1 cellular context compared by ENCODE assay signal in the genomic region with DNA sequence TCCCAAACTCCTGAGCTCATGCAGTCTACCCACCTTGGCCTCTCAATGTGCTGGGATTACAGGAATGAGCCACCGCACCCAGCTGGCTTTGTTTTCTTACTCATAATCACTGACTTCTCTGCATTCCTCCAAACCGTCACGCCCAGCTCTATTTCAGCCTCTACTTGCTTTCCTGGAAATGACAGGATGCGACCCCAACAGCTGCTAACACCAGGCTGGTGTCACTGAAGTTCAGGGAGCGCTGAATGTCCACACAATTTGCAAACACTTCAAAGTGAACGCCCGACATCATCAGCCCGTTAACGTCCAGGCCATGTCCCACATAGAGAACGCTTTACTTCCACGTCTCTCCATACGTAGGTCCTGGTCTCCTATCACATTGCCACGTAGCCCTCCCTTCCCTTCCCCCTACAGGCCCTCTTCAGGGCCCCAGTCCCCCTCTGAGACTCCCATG.
TF ChIP-seq lines count a peak whose summit lies in the region.

No MANE protein-coding gene starts in this region.

TF ChIP-seq in HepG2, 621 proteins besides CTCF, POLR2A, EP300 and RAD21 (continued from another document):
- TF ChIP-seq TEAD3 (CRISPR knock-in tag; optimal IDR thresholded peaks at IDR 0.05; ENCODE audit: borderline replicate concordance) = peak; percentile 56
- TF ChIP-seq, protein P1, sequence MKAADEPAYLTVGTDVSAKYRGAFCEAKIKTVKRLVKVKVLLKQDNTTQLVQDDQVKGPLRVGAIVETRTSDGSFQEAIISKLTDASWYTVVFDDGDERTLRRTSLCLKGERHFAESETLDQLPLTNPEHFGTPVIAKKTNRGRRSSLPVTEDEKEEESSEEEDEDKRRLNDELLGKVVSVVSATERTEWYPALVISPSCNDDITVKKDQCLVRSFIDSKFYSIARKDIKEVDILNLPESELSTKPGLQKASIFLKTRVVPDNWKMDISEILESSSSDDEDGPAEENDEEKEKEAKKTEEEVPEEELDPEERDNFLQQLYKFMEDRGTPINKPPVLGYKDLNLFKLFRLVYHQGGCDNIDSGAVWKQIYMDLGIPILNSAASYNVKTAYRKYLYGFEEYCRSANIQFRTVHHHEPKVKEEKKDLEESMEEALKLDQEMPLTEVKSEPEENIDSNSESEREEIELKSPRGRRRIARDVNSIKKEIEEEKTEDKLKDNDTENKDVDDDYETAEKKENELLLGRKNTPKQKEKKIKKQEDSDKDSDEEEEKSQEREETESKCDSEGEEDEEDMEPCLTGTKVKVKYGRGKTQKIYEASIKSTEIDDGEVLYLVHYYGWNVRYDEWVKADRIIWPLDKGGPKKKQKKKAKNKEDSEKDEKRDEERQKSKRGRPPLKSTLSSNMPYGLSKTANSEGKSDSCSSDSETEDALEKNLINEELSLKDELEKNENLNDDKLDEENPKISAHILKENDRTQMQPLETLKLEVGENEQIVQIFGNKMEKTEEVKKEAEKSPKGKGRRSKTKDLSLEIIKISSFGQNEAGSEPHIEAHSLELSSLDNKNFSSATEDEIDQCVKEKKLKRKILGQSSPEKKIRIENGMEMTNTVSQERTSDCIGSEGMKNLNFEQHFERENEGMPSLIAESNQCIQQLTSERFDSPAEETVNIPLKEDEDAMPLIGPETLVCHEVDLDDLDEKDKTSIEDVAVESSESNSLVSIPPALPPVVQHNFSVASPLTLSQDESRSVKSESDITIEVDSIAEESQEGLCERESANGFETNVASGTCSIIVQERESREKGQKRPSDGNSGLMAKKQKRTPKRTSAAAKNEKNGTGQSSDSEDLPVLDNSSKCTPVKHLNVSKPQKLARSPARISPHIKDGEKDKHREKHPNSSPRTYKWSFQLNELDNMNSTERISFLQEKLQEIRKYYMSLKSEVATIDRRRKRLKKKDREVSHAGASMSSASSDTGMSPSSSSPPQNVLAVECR (CRISPR knock-in tag; IDR thresholded peaks at IDR 0.05; ENCODE audit: borderline replicate concordance) = peak; percentile 27; the same call in 1 of the 2 replicates
- 0 out of 2 replicates have a peak, but pooled peaks have one; percentile 10 for TF ChIP-seq CEBPG (CRISPR knock-in tag; IDR thresholded peaks at IDR 0.05)
- peak; percentile 38; the same call in 1 of the 2 replicates for TF ChIP-seq IRF2 (CRISPR knock-in tag; IDR thresholded peaks at IDR 0.05)
- no peak for TF ChIP-seq JUN (CRISPR knock-in tag; IDR thresholded peaks at IDR 0.05)
- TF ChIP-seq, protein P2, sequence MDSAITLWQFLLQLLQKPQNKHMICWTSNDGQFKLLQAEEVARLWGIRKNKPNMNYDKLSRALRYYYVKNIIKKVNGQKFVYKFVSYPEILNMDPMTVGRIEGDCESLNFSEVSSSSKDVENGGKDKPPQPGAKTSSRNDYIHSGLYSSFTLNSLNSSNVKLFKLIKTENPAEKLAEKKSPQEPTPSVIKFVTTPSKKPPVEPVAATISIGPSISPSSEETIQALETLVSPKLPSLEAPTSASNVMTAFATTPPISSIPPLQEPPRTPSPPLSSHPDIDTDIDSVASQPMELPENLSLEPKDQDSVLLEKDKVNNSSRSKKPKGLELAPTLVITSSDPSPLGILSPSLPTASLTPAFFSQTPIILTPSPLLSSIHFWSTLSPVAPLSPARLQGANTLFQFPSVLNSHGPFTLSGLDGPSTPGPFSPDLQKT (CRISPR knock-in tag; IDR thresholded peaks at IDR 0.05; ENCODE audit: borderline replicate concordance) = no peak
- TF ChIP-seq ZNF260 (CRISPR knock-in tag; IDR thresholded peaks at IDR 0.05; ENCODE audit: borderline replicate concordance, low read depth) = no peak
- peak; percentile 52; the same call in 1 of the 2 replicates for TF ChIP-seq GATAD2A (CRISPR knock-in tag; IDR thresholded peaks at IDR 0.05)
- TF ChIP-seq ZFP36 (IDR thresholded peaks at IDR 0.05; ENCODE audit: borderline replicate concordance, low read depth, low read length, partially characterized antibody) = no peak
- peak; percentile 92 for TF ChIP-seq BCL6 (CRISPR knock-in tag; IDR thresholded peaks at IDR 0.05)
- TF ChIP-seq, protein P3, sequence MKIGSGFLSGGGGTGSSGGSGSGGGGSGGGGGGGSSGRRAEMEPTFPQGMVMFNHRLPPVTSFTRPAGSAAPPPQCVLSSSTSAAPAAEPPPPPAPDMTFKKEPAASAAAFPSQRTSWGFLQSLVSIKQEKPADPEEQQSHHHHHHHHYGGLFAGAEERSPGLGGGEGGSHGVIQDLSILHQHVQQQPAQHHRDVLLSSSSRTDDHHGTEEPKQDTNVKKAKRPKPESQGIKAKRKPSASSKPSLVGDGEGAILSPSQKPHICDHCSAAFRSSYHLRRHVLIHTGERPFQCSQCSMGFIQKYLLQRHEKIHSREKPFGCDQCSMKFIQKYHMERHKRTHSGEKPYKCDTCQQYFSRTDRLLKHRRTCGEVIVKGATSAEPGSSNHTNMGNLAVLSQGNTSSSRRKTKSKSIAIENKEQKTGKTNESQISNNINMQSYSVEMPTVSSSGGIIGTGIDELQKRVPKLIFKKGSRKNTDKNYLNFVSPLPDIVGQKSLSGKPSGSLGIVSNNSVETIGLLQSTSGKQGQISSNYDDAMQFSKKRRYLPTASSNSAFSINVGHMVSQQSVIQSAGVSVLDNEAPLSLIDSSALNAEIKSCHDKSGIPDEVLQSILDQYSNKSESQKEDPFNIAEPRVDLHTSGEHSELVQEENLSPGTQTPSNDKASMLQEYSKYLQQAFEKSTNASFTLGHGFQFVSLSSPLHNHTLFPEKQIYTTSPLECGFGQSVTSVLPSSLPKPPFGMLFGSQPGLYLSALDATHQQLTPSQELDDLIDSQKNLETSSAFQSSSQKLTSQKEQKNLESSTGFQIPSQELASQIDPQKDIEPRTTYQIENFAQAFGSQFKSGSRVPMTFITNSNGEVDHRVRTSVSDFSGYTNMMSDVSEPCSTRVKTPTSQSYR (CRISPR knock-in tag; IDR thresholded peaks at IDR 0.05; ENCODE audit: borderline replicate concordance) = 0 out of 2 replicates have a peak, but pooled peaks have one; percentile 13
- TF ChIP-seq RBM22 (optimal IDR thresholded peaks at IDR 0.05; ENCODE audit: low read length) = no peak
- no peak for TF ChIP-seq FOXP1 (IDR thresholded peaks at IDR 0.05)
- TF ChIP-seq FOXP1 (CRISPR knock-in tag; IDR thresholded peaks at IDR 0.05) = 0 out of 2 replicates have a peak, but pooled peaks have one; percentile 28
- TF ChIP-seq HMG20A (CRISPR knock-in tag; IDR thresholded peaks at IDR 0.05; ENCODE audit: borderline replicate concordance) = peak; percentile 65; the same call in 1 of the 2 replicates
- TF ChIP-seq KLF16 (CRISPR knock-in tag; IDR thresholded peaks at IDR 0.05) = peak in 1 of 2 experiments; percentile 32; a peak in 1 of 4 replicates
- TF ChIP-seq RXRB (CRISPR knock-in tag; IDR thresholded peaks at IDR 0.05; ENCODE audit: borderline replicate concordance) = peak; percentile 35; the same call in 1 of the 2 replicates
- TF ChIP-seq SOX5 (CRISPR knock-in tag; IDR thresholded peaks at IDR 0.05; ENCODE audit: borderline replicate concordance) = peak; percentile 61; the same call in 1 of the 2 replicates
TF ChIP-seq in HepG2: peak in this region for 41.
